ENCODE assay signal across 7 cellular contexts in the genomic region with DNA sequence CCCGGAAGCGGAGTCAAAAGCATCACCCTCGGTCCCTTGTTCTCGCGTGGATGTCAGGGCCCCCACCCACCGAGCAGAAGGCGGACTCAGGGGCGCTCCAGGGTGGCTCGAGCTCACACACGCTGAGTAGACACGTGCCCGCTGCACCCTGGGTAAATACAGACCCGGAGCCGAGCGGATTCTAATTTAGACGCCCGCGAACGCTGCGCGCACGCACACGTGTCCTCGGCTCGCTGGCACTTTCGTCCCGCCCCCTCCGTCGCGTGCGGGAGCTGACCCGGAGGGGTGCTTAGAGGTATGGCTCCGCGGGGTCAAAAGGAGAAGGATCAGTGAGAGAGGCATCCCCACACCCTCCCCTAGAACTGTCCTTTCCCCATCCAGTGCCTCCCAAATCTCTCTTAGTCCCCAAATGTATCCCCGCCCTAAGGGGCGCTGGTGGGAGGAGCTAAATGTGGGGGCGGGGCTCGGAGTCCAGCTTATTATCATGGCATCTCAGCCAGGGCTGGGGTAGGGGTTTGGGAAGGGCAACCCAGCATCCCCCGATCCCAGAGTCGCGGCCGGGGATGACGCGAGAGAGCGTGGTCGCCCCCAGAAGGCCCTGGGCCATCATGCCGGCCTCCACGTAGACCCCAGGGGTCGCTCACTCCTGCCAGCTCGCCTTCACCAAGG.
A peak's percentile ranks its signal among the peaks of the same experiment; 100 is the strongest.
DNase-seq lines count a peak whose midpoint lies in the region; ATAC-seq and TF ChIP-seq lines count a peak whose summit lies in the region.
"Had no signal": no experiment of that assay in that cellular context is flagged by ENCODE, and none has a peak within 500 bp of the region (broad histone marks: within the 10 kb centered on the region; RNA-seq: fewer than 3 reads in every experiment).

No MANE protein-coding gene starts in this region.

- peak; percentile 27 for TF ChIP-seq POLR2A in GM19193 (IDR thresholded peaks at IDR 0.05; ENCODE audit: extremely low read depth, insufficient read depth, insufficient read length)

- no peaks in the 10 kb centered on the region for H3K9me3 ChIP-seq in muscle layer of colon (ENCODE audit: low read length)
- H3K9me3 ChIP-seq: pancreas had no signal

- ATAC-seq in HG03565 (IDR thresholded peaks at IDR 0.05; ENCODE audit: unreplicated experiment) (no peak), HG02970 (IDR thresholded peaks at IDR 0.05; ENCODE audit: low FRiP score, unreplicated experiment) (no peak)

- H3K4me1 ChIP-seq in muscle layer of colon (ENCODE audit: insufficient read depth, low read length): peaks cover 40% of the 10 kb centered on the region

- H3K4me3 ChIP-seq in muscle layer of colon (ENCODE audit: low read depth in 1 of 2, low read length in 2 of 2): peak overlapping the region; percentile 7 to 32

- peaks cover 59 to 77% of the 10 kb centered on the region in 2 donors for H3K27me3 ChIP-seq in muscle layer of colon (ENCODE audit: control insufficient read depth in 1 of 2, insufficient read depth in 2 of 2, low read length in 2 of 2)

- H3K9ac ChIP-seq in muscle layer of colon (ENCODE audit: low read length): no peak overlapping the region

- H3K27ac ChIP-seq in angular gyrus (ENCODE audit: low read depth, low read length) (peak overlapping the region; percentile 38), muscle layer of colon (ENCODE audit: low read depth, low read length) (no peak overlapping the region)
- H3K27ac ChIP-seq: pancreas had no signal

- DNase-seq in OCI-M2 (lab: John Stamatoyannopoulos, UW; ENCODE audit: unreplicated experiment): peak; percentile 100
- DNase-seq: pancreas had no signal

- H3K36me3 ChIP-seq in muscle layer of colon (ENCODE audit: insufficient read depth, low read length): no peaks in the 10 kb centered on the region
- H3K36me3 ChIP-seq: pancreas had no signal
